In genomic region chr20:38346741-38347140, GRCh38 we compare ENCODE assay signal across 27 cellular contexts. TPM values are rescaled to one million over a fixed set of nuclear protein-coding genes. Genes with fewer than 3 reads are reported as not detected.
"Had no signal": no experiment of that assay in that cellular context is flagged by ENCODE, and none has a peak within 500 bp of the region (broad histone marks: within the 10 kb centered on the region; RNA-seq: fewer than 3 reads in every experiment).

No MANE protein-coding gene starts in this region.

- H3K4me3 Mint-ChIP-seq: naive thymus-derived CD4-positive, alpha-beta T cell; stimulated activated memory B cell treated with anti-CD40 and anti-IgM and Interleukin-4, amounts not matched to agents 10 μg/mL and 1 μg/mL and 100 μg/mL, for 72 hours; stimulated activated naive CD8-positive, alpha-beta T cell treated with anti-CD3 and anti-CD28 coated beads, Interleukin-15, Interleukin-2, amounts not matched to agents 100 ng/mL and 50 ng/mL, for 24 hours had no signal

- H3K4me1 ChIP-seq: spleen, upper lobe of right lung had no signal

- ATAC-seq: naive thymus-derived CD4-positive, alpha-beta T cell; stimulated activated memory B cell treated with anti-CD40 and anti-IgM and Interleukin-4, amounts not matched to agents 10 μg/mL and 1 μg/mL and 100 μg/mL, for 72 hours; upper lobe of right lung had no signal

- H3K36me3 Mint-ChIP-seq: naive thymus-derived CD4-positive, alpha-beta T cell; stimulated activated memory B cell treated with anti-CD40 and anti-IgM and Interleukin-4, amounts not matched to agents 10 μg/mL and 1 μg/mL and 100 μg/mL, for 72 hours had no signal

- H3K4me3 ChIP-seq: esophagus squamous epithelium, heart left ventricle, ovary, spleen, testis, tibial nerve, upper lobe of right lung, vagina had no signal

- H3K36me3 ChIP-seq: esophagus squamous epithelium, heart left ventricle, ovary, spleen, tibial nerve, upper lobe of right lung, vagina had no signal

- DNase-seq: cortex of kidney; effector memory CD4-positive, alpha-beta T cell; esophagus squamous epithelium; foreskin melanocyte; heart left ventricle; hippocampal formation; kidney glomerular epithelial cell; mammary epithelial cell; naive thymus-derived CD4-positive, alpha-beta T cell; ovary; spleen; stimulated activated CD4-positive, alpha-beta T cell treated with anti-CD3 and anti-CD28 coated beads, Interleukin-15, amount 100 ng/mL, for 24 hours; stimulated activated CD4-positive, alpha-beta T cell treated with anti-CD3 and anti-CD28 coated beads, Interleukin-1b, Interleukin-23, amount 100 ng/mL, for 48 hours; stimulated activated CD4-positive, alpha-beta T cell treated with anti-CD3 and anti-CD28 coated beads, Interleukin-4, amount 100 ng/mL, for 24 hours; testis; upper lobe of right lung had no signal

- H3K9me3 Mint-ChIP-seq: naive thymus-derived CD4-positive, alpha-beta T cell; stimulated activated memory B cell treated with anti-CD40 and anti-IgM and Interleukin-4, amounts not matched to agents 10 μg/mL and 1 μg/mL and 100 μg/mL, for 72 hours; stimulated activated naive CD8-positive, alpha-beta T cell treated with anti-CD3 and anti-CD28 coated beads, Interleukin-15, Interleukin-2, amounts not matched to agents 100 ng/mL and 50 ng/mL, for 24 hours had no signal

- H3K27ac Mint-ChIP-seq: naive thymus-derived CD4-positive, alpha-beta T cell; stimulated activated memory B cell treated with anti-CD40 and anti-IgM and Interleukin-4, amounts not matched to agents 10 μg/mL and 1 μg/mL and 100 μg/mL, for 72 hours; stimulated activated naive CD8-positive, alpha-beta T cell treated with anti-CD3 and anti-CD28 coated beads, Interleukin-15, Interleukin-2, amounts not matched to agents 100 ng/mL and 50 ng/mL, for 24 hours had no signal

- H3K9me3 ChIP-seq: esophagus squamous epithelium, heart left ventricle, ovary, spleen, testis, tibial nerve, upper lobe of right lung, vagina had no signal

- H3K27ac ChIP-seq: epithelial cell of prostate, esophagus squamous epithelium, heart left ventricle, ovary, spleen, testis, upper lobe of right lung, vagina had no signal

- H3K27me3 ChIP-seq: heart left ventricle, ovary, spleen, testis, tibial nerve, upper lobe of right lung, vagina had no signal

- H3K4me1 Mint-ChIP-seq: naive thymus-derived CD4-positive, alpha-beta T cell; stimulated activated memory B cell treated with anti-CD40 and anti-IgM and Interleukin-4, amounts not matched to agents 10 μg/mL and 1 μg/mL and 100 μg/mL, for 72 hours had no signal

- FAIRE-seq: islet of Langerhans had no signal

RNA-seq across cellular contexts. Expression of gene LBP, which starts 0.5 kb away (rescaled TPM):
- total RNA-seq: glomerular endothelial cell; mammary epithelial cell; mononuclear cell; naive thymus-derived CD4-positive, alpha-beta T cell; spleen had no signal
- polyA plus RNA-seq: mammary epithelial cell; naive thymus-derived CD4-positive, alpha-beta T cell; neural cell had no signal

RNA-seq across cellular contexts. Expression of gene BPI, which starts 42.8 kb away (rescaled TPM):
- total RNA-seq: glomerular endothelial cell, lower leg skin, mammary epithelial cell, mesenteric fat pad, upper lobe of right lung, vagina had no signal
- polyA plus RNA-seq: heart left ventricle; mammary epithelial cell; naive thymus-derived CD4-positive, alpha-beta T cell; neural cell had no signal
